Comparison of ENCODE assay signal across 1 cellular context in the genomic region with DNA sequence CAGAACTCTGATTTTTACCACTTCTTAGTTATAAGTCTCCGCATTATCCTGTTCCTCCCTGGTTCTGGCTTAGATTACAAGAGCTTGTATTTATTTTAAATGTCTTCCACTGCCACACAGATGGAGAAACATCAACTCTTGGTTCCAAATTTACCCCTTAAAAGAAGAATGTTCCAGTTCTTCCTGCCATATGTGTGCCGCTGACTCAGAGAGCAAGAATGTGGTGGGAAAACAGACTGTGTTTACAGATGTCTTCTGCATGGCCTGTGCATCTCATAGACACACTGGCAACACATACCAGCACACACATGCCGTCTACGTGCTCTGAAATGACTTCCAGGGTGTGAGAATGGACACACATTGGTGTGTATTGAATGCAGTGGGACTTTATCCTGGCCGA.
TF ChIP-seq lines count a peak whose summit lies in the region.

No MANE protein-coding gene starts in this region.

TF ChIP-seq in HepG2, 621 proteins besides CTCF, POLR2A, EP300 and RAD21 (continued from another document):
- TF ChIP-seq, protein P1, sequence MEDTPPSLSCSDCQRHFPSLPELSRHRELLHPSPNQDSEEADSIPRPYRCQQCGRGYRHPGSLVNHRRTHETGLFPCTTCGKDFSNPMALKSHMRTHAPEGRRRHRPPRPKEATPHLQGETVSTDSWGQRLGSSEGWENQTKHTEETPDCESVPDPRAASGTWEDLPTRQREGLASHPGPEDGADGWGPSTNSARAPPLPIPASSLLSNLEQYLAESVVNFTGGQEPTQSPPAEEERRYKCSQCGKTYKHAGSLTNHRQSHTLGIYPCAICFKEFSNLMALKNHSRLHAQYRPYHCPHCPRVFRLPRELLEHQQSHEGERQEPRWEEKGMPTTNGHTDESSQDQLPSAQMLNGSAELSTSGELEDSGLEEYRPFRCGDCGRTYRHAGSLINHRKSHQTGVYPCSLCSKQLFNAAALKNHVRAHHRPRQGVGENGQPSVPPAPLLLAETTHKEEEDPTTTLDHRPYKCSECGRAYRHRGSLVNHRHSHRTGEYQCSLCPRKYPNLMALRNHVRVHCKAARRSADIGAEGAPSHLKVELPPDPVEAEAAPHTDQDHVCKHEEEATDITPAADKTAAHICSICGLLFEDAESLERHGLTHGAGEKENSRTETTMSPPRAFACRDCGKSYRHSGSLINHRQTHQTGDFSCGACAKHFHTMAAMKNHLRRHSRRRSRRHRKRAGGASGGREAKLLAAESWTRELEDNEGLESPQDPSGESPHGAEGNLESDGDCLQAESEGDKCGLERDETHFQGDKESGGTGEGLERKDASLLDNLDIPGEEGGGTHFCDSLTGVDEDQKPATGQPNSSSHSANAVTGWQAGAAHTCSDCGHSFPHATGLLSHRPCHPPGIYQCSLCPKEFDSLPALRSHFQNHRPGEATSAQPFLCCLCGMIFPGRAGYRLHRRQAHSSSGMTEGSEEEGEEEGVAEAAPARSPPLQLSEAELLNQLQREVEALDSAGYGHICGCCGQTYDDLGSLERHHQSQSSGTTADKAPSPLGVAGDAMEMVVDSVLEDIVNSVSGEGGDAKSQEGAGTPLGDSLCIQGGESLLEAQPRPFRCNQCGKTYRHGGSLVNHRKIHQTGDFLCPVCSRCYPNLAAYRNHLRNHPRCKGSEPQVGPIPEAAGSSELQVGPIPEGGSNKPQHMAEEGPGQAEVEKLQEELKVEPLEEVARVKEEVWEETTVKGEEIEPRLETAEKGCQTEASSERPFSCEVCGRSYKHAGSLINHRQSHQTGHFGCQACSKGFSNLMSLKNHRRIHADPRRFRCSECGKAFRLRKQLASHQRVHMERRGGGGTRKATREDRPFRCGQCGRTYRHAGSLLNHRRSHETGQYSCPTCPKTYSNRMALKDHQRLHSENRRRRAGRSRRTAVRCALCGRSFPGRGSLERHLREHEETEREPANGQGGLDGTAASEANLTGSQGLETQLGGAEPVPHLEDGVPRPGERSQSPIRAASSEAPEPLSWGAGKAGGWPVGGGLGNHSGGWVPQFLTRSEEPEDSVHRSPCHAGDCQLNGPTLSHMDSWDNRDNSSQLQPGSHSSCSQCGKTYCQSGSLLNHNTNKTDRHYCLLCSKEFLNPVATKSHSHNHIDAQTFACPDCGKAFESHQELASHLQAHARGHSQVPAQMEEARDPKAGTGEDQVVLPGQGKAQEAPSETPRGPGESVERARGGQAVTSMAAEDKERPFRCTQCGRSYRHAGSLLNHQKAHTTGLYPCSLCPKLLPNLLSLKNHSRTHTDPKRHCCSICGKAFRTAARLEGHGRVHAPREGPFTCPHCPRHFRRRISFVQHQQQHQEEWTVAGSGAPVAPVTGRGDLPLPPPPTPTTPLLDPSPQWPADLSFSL (CRISPR knock-in tag; IDR thresholded peaks at IDR 0.05), result no peak
- TF ChIP-seq, protein P2, sequence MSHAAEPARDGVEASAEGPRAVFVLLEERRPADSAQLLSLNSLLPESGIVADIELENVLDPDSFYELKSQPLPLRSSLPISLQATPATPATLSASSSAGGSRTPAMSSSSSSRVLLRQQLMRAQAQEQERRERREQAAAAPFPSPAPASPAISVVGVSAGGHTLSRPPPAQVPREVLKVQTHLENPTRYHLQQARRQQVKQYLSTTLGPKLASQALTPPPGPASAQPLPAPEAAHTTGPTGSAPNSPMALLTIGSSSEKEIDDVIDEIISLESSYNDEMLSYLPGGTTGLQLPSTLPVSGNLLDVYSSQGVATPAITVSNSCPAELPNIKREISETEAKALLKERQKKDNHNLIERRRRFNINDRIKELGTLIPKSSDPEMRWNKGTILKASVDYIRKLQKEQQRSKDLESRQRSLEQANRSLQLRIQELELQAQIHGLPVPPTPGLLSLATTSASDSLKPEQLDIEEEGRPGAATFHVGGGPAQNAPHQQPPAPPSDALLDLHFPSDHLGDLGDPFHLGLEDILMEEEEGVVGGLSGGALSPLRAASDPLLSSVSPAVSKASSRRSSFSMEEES (CRISPR knock-in tag; IDR thresholded peaks at IDR 0.05), result no peak
- TF ChIP-seq FOSL1 (CRISPR knock-in tag; IDR thresholded peaks at IDR 0.05; ENCODE audit: borderline replicate concordance) (peak; percentile 48; the same call in 1 of the 2 replicates), FOXP1 (IDR thresholded peaks at IDR 0.05) (no peak), FOXP1 (CRISPR knock-in tag; IDR thresholded peaks at IDR 0.05) (no peak), ZNF644 (CRISPR knock-in tag; IDR thresholded peaks at IDR 0.05; ENCODE audit: low read depth) (0 out of 2 replicates have a peak, but pooled peaks have one; percentile 34), ZNF354B (CRISPR knock-in tag; IDR thresholded peaks at IDR 0.05) (no peak), JUND (CRISPR knock-in tag; IDR thresholded peaks at IDR 0.05) (peak; percentile 66; the same call in 1 of the 2 replicates), ZNF75D (CRISPR knock-in tag; IDR thresholded peaks at IDR 0.05; ENCODE audit: borderline replicate concordance) (no peak), FOXA3 (CRISPR knock-in tag; IDR thresholded peaks at IDR 0.05) (peak; percentile 45; the same call in 1 of the 2 replicates), ATM (IDR thresholded peaks at IDR 0.05; ENCODE audit: borderline replicate concordance) (no peak), DMAP1 (CRISPR knock-in tag; IDR thresholded peaks at IDR 0.05) (no peak), ZNF563 (CRISPR knock-in tag; IDR thresholded peaks at IDR 0.05) (no peak)
- TF ChIP-seq, protein P3, sequence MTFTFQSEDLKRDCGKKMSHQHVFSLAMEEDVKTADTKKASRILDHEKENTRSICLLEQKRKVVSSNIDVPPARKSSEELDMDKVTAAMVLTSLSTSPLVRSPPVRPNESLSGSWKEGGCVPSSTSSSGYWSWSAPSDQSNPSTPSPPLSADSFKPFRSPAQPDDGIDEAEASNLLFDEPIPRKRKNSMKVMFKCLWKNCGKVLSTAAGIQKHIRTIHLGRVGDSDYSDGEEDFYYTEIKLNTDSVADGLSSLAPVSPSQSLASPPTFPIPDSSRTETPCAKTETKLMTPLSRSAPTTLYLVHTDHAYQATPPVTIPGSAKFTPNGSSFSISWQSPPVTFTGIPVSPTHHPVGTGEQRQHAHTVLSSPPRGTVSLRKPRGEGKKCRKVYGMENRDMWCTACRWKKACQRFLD (CRISPR knock-in tag; IDR thresholded peaks at IDR 0.05; ENCODE audit: borderline replicate concordance), result no peak
- TF ChIP-seq, protein P4, sequence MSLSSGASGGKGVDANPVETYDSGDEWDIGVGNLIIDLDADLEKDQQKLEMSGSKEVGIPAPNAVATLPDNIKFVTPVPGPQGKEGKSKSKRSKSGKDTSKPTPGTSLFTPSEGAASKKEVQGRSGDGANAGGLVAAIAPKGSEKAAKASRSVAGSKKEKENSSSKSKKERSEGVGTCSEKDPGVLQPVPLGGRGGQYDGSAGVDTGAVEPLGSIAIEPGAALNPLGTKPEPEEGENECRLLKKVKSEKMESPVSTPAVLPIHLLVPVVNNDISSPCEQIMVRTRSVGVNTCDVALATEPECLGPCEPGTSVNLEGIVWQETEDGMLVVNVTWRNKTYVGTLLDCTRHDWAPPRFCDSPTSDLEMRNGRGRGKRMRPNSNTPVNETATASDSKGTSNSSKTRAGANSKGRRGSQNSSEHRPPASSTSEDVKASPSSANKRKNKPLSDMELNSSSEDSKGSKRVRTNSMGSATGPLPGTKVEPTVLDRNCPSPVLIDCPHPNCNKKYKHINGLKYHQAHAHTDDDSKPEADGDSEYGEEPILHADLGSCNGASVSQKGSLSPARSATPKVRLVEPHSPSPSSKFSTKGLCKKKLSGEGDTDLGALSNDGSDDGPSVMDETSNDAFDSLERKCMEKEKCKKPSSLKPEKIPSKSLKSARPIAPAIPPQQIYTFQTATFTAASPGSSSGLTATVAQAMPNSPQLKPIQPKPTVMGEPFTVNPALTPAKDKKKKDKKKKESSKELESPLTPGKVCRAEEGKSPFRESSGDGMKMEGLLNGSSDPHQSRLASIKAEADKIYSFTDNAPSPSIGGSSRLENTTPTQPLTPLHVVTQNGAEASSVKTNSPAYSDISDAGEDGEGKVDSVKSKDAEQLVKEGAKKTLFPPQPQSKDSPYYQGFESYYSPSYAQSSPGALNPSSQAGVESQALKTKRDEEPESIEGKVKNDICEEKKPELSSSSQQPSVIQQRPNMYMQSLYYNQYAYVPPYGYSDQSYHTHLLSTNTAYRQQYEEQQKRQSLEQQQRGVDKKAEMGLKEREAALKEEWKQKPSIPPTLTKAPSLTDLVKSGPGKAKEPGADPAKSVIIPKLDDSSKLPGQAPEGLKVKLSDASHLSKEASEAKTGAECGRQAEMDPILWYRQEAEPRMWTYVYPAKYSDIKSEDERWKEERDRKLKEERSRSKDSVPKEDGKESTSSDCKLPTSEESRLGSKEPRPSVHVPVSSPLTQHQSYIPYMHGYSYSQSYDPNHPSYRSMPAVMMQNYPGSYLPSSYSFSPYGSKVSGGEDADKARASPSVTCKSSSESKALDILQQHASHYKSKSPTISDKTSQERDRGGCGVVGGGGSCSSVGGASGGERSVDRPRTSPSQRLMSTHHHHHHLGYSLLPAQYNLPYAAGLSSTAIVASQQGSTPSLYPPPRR (CRISPR knock-in tag; IDR thresholded peaks at IDR 0.05; ENCODE audit: borderline replicate concordance), result no peak
- TF ChIP-seq, protein P5, sequence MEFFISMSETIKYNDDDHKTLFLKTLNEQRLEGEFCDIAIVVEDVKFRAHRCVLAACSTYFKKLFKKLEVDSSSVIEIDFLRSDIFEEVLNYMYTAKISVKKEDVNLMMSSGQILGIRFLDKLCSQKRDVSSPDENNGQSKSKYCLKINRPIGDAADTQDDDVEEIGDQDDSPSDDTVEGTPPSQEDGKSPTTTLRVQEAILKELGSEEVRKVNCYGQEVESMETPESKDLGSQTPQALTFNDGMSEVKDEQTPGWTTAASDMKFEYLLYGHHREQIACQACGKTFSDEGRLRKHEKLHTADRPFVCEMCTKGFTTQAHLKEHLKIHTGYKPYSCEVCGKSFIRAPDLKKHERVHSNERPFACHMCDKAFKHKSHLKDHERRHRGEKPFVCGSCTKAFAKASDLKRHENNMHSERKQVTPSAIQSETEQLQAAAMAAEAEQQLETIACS (CRISPR knock-in tag; IDR thresholded peaks at IDR 0.05), result no peak
- TF ChIP-seq, protein P6, sequence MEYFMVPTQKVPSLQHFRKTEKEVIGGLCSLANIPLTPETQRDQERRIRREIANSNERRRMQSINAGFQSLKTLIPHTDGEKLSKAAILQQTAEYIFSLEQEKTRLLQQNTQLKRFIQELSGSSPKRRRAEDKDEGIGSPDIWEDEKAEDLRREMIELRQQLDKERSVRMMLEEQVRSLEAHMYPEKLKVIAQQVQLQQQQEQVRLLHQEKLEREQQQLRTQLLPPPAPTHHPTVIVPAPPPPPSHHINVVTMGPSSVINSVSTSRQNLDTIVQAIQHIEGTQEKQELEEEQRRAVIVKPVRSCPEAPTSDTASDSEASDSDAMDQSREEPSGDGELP (IDR thresholded peaks at IDR 0.05; ENCODE audit: borderline replicate concordance, low read depth), result no peak
- TF ChIP-seq, protein P7, sequence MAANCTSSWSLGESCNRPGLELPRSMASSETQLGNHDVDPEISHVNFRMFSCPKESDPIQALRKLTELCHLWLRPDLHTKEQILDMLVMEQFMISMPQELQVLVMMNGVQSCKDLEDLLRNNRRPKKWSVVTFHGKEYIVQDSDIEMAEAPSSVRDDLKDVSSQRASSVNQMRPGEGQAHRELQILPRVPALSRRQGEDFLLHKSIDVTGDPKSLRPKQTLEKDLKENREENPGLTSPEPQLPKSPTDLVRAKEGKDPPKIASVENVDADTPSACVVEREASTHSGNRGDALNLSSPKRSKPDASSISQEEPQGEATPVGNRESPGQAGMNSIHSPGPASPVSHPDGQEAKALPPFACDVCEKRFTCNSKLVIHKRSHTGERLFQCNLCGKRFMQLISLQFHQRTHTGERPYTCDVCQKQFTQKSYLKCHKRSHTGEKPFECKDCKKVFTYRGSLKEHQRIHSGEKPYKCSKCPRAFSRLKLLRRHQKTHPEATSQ (CRISPR knock-in tag; IDR thresholded peaks at IDR 0.05; ENCODE audit: borderline replicate concordance), result no peak
